11 cellular contexts compared by ENCODE assay signal in genomic region chr1:94235189-94236020, GRCh38. TPM values are rescaled to one million over a fixed set of nuclear protein-coding genes. Genes with fewer than 3 reads are reported as not detected.
A peak's percentile ranks its signal among the peaks of the same experiment; 100 is the strongest.
DNase-seq lines count a peak whose midpoint lies in the region; ATAC-seq and TF ChIP-seq lines count a peak whose summit lies in the region.
"Had no signal": no experiment of that assay in that cellular context is flagged by ENCODE, and none has a peak within 500 bp of the region (broad histone marks: within the 10 kb centered on the region; RNA-seq: fewer than 3 reads in every experiment).

No MANE protein-coding gene starts in this region.

- ATAC-seq in HG03432 (IDR thresholded peaks at IDR 0.05; ENCODE audit: unreplicated experiment) = no peak
- no peak for ATAC-seq in HG03442 (IDR thresholded peaks at IDR 0.05; ENCODE audit: unreplicated experiment)
- ATAC-seq in activated T-helper 17 cell treated with anti-CD3 and anti-CD28 coated beads, Interleukin-2, amount 50 U/mL, for 72 hours (replicated peaks) = no peak

- no peaks in the 10 kb centered on the region for H3K36me3 Mint-ChIP-seq in activated T-helper 17 cell treated with anti-CD3 and anti-CD28 coated beads, Interleukin-2, amount 50 U/mL, for 72 hours (ENCODE audit: low read depth)

- peaks cover 47% of the 10 kb centered on the region for H3K4me1 ChIP-seq in osteoblast (ENCODE audit: insufficient read depth, low read length)

- H3K27ac Mint-ChIP-seq in activated T-helper 17 cell treated with anti-CD3 and anti-CD28 coated beads, Interleukin-2, amount 50 U/mL, for 72 hours = no peak overlapping the region
- H3K27ac Mint-ChIP-seq: activated B cell treated with CpG ODN at 0.5 μM for 24 hours had no signal

- peak overlapping the region; percentile 89 for H3K4me3 ChIP-seq in AG09309 (ENCODE audit: control insufficient read depth, low read depth, low read length)
- peak overlapping the region; percentile 95 for H3K4me3 ChIP-seq in osteoblast (ENCODE audit: insufficient read depth, low read length)

- peaks cover 7% of the 10 kb centered on the region for H3K4me1 Mint-ChIP-seq in activated T-helper 17 cell treated with anti-CD3 and anti-CD28 coated beads, Interleukin-2, amount 50 U/mL, for 72 hours

- DNase-seq in AG09309 (ENCODE audit: low read depth) = no peak
- peak; percentile 24 for DNase-seq in NCI-H69 (lab: John Stamatoyannopoulos, UW)
- no peak for DNase-seq in epithelial cell of prostate (ENCODE audit: low read depth, low spot score)
- peak; percentile 66 for DNase-seq in osteoblast (ENCODE audit: insufficient read length, low spot score, missing footprints)
- DNase-seq in epidermal melanocyte (ENCODE audit: insufficient read length, low spot score) = no peak
- DNase-seq: activated B cell treated with CpG ODN at 0.5 μM for 24 hours, COR-L47, NCI-H2171 had no signal

- no peaks in the 10 kb centered on the region for H3K9me3 Mint-ChIP-seq in activated T-helper 17 cell treated with anti-CD3 and anti-CD28 coated beads, Interleukin-2, amount 50 U/mL, for 72 hours

- no peaks in the 10 kb centered on the region for H3K27me3 ChIP-seq in osteoblast (ENCODE audit: insufficient read depth, low read length)

- peaks cover 100% of the 10 kb centered on the region for H3K79me2 ChIP-seq in osteoblast (ENCODE audit: insufficient read depth, low read length)

- H3K27ac ChIP-seq in epithelial cell of prostate = peak overlapping the region; percentile 72
- peak overlapping the region; percentile 93 for H3K27ac ChIP-seq in osteoblast (ENCODE audit: low read depth, low read length)

- no peaks in the 10 kb centered on the region for H3K9me3 ChIP-seq in osteoblast (ENCODE audit: low read depth, low read length)

- peaks cover 25% of the 10 kb centered on the region for H4K20me1 ChIP-seq in osteoblast (ENCODE audit: insufficient read depth, low read length)

- H3K36me3 ChIP-seq in osteoblast (ENCODE audit: insufficient read depth, low read length) = no peaks in the 10 kb centered on the region

- no peak overlapping the region for H3K4me3 Mint-ChIP-seq in activated T-helper 17 cell treated with anti-CD3 and anti-CD28 coated beads, Interleukin-2, amount 50 U/mL, for 72 hours

- H3K4me2 ChIP-seq in osteoblast (ENCODE audit: insufficient read depth, low read length) = peak overlapping the region; percentile 89

- H2AFZ ChIP-seq in osteoblast (ENCODE audit: low read length) = no peak overlapping the region

- peaks cover 55% of the 10 kb centered on the region for H3K27me3 Mint-ChIP-seq in activated T-helper 17 cell treated with anti-CD3 and anti-CD28 coated beads, Interleukin-2, amount 50 U/mL, for 72 hours

- TF ChIP-seq CTCF in AG09309 (IDR thresholded peaks at IDR 0.05; ENCODE audit: control insufficient read depth, insufficient read depth, low read depth, low read length, missing control alignments) = no peak
- no peak for TF ChIP-seq CTCF in osteoblast (IDR thresholded peaks at IDR 0.05; ENCODE audit: extremely low read depth, low read depth, low read length)

RNA-seq across cellular contexts. Expression of gene ARHGAP29, which starts 2.0 kb away (rescaled TPM):
- total RNA-seq in osteoblast = 13.3 and 17.0 TPM in 2 replicates
- total RNA-seq in activated T-helper 17 cell treated with anti-CD3 and anti-CD28 coated beads, Interleukin-2, amount 50 U/mL, for 72 hours = not detected
- total RNA-seq: activated B cell treated with CpG ODN at 0.5 μM for 24 hours had no signal

Comparison
In these comparisons a context has a peak if more than half of its experiments do, and no peak if none do; other contexts are left out.
1. DNase-seq: peak in NCI-H69 (single experiment) and osteoblast (single experiment); none in AG09309 (single experiment), epithelial cell of prostate (single experiment) and epidermal melanocyte (single experiment).
2. RNA of gene ARHGAP29, which starts 2.0 kb away (total RNA-seq): 13.3 to 17.0 TPM in osteoblast; not detected in activated T-helper 17 cell treated with anti-CD3 and anti-CD28 coated beads, Interleukin-2, amount 50 U/mL, for 72 hours; every median in the first group is over 10 times any median in the second.